In genomic region chr9:112239284-112239683, GRCh38 we compare ENCODE assay signal across 17 cellular contexts.
"Had no signal": no experiment of that assay in that cellular context is flagged by ENCODE, and none has a peak within 500 bp of the region (broad histone marks: within the 10 kb centered on the region; RNA-seq: fewer than 3 reads in every experiment).

No MANE protein-coding gene starts in this region.

- H3K4me3 ChIP-seq: ascending aorta, breast epithelium, testis, upper lobe of right lung had no signal

- H3K9me3 Mint-ChIP-seq: activated naive CD4-positive, alpha-beta T cell treated with anti-CD3 and anti-CD28 coated beads, Interleukin-2, amount 50 U/mL, for 24 hours; dendritic cell treated with granulocyte-macrophage colony-stimulating factor and Interleukin-4, amounts not matched to agents 40 ng/mL and 50 ng/mL, for 4 days had no signal

- H3K27ac Mint-ChIP-seq: activated naive CD4-positive, alpha-beta T cell treated with anti-CD3 and anti-CD28 coated beads, Interleukin-2, amount 50 U/mL, for 24 hours; dendritic cell treated with granulocyte-macrophage colony-stimulating factor and Interleukin-4, amounts not matched to agents 40 ng/mL and 50 ng/mL, for 4 days had no signal

- H3K4me3 Mint-ChIP-seq: activated naive CD4-positive, alpha-beta T cell treated with anti-CD3 and anti-CD28 coated beads, Interleukin-2, amount 50 U/mL, for 24 hours; dendritic cell treated with granulocyte-macrophage colony-stimulating factor and Interleukin-4, amounts not matched to agents 40 ng/mL and 50 ng/mL, for 4 days had no signal

- ATAC-seq: left lobe of liver, right cardiac atrium, upper lobe of right lung had no signal

- H3K4me1 Mint-ChIP-seq: activated naive CD4-positive, alpha-beta T cell treated with anti-CD3 and anti-CD28 coated beads, Interleukin-2, amount 50 U/mL, for 24 hours had no signal

- H3K27me3 Mint-ChIP-seq: activated naive CD4-positive, alpha-beta T cell treated with anti-CD3 and anti-CD28 coated beads, Interleukin-2, amount 50 U/mL, for 24 hours; dendritic cell treated with granulocyte-macrophage colony-stimulating factor and Interleukin-4, amounts not matched to agents 40 ng/mL and 50 ng/mL, for 4 days had no signal

- DNase-seq: activated CD4-positive, alpha-beta T cell treated with anti-CD3 and anti-CD28 coated beads, Interleukin-2, amount 50 U/mL, for 1 hour; activated gamma-delta T cell; cerebellar nuclear complex; effector memory CD4-positive, alpha-beta T cell; foreskin melanocyte; glutamatergic neuron; hippocampal formation; occipital lobe; right cardiac atrium; T1000; testis; upper lobe of right lung had no signal
